Comparison of ENCODE assay signal across 9 cellular contexts in genomic region chr9:126499911-126500599, GRCh38.
A peak's percentile ranks its signal among the peaks of the same experiment; 100 is the strongest.
DNase-seq lines count a peak whose midpoint lies in the region; ATAC-seq and TF ChIP-seq lines count a peak whose summit lies in the region.
"Had no signal": no experiment of that assay in that cellular context is flagged by ENCODE, and none has a peak within 500 bp of the region (broad histone marks: within the 10 kb centered on the region; RNA-seq: fewer than 3 reads in every experiment).

No MANE protein-coding gene starts in this region.

- DNase-seq in ascending aorta (ENCODE audit: low spot score in 2 of 2) (no peak), NCI-H1930 (lab: John Stamatoyannopoulos, UW) (no peak), NCI-H774 (lab: John Stamatoyannopoulos, UW) (no peak), ecto neural progenitor cell (ENCODE audit: low spot score) (no peak)
- no peak for DNase-seq in stimulated activated effector memory CD8-positive, alpha-beta T cell treated with anti-CD3 and anti-CD28 coated beads, Interleukin-12 subunit alpha, Interleukin-12 subunit beta, amount 100 ng/mL, for 72 hours (ENCODE audit: low spot score in 2 of 2)

- H3K27me3 ChIP-seq in ascending aorta, result no peaks in the 10 kb centered on the region

- H3K36me3 ChIP-seq in HEK293 (ENCODE audit: control insufficient read depth in 2 of 2, insufficient read depth in 1 of 2, low read length in 2 of 2), result peaks cover 0 to 4% of the 10 kb centered on the region in 2 experiments; a peak in 1 of 3 replicates
- peaks cover 8 to 20% of the 10 kb centered on the region in 2 donors for H3K36me3 ChIP-seq in ascending aorta

- H3K27ac ChIP-seq in HEK293 (ENCODE audit: extremely low read depth, low read depth, low read length), result no peak overlapping the region; the same call in 1 of the 2 replicates
- no peak overlapping the region for H3K27ac ChIP-seq in ascending aorta

- H3K4me1 ChIP-seq in HEK293 (ENCODE audit: control insufficient read depth, insufficient read depth, low read length), result no peaks in the 10 kb centered on the region; the same call in 1 of the 2 replicates
- H3K4me1 ChIP-seq in ascending aorta, result peaks cover 4 to 12% of the 10 kb centered on the region in 2 donors

- H3K9me3 Mint-ChIP-seq in stimulated activated effector memory CD8-positive, alpha-beta T cell treated with anti-CD3 and anti-CD28 coated beads, Interleukin-12 subunit alpha, Interleukin-12 subunit beta, amount 100 ng/mL, for 72 hours, result no peaks in the 10 kb centered on the region

- ATAC-seq in stimulated activated effector memory CD8-positive, alpha-beta T cell treated with anti-CD3 and anti-CD28 coated beads, Interleukin-12 subunit alpha, Interleukin-12 subunit beta, amount 100 ng/mL, for 72 hours, result no peak
- ATAC-seq in GM18520 (IDR thresholded peaks at IDR 0.05; ENCODE audit: unreplicated experiment), result no peak

- peaks cover 36% of the 10 kb centered on the region for H3K4me1 Mint-ChIP-seq in stimulated activated effector memory CD8-positive, alpha-beta T cell treated with anti-CD3 and anti-CD28 coated beads, Interleukin-12 subunit alpha, Interleukin-12 subunit beta, amount 100 ng/mL, for 72 hours

- H3K9me3 ChIP-seq in HEK293 (ENCODE audit: control insufficient read depth, insufficient read depth, low read depth, low read length) (no peaks in the 10 kb centered on the region), ascending aorta (no peaks in the 10 kb centered on the region)

- no peak for TF ChIP-seq CTCF in HEK293 (tag by site-specific recombination; IDR thresholded peaks at IDR 0.05)
- TF ChIP-seq CTCF in ascending aorta (IDR thresholded peaks at IDR 0.05), result no peak

- POLR2A ChIA-PET in HEK293 (lab: Yijun Ruan, JAX), result interaction anchor here (0.5 to 1.1 kb wide), 3 partner anchors 12 to 1417 kb away, joined by 3 to 4 read pairs (median 4); partner anchors contain the start of gene ST6GALNAC4

- H3K36me3 Mint-ChIP-seq in stimulated activated effector memory CD8-positive, alpha-beta T cell treated with anti-CD3 and anti-CD28 coated beads, Interleukin-12 subunit alpha, Interleukin-12 subunit beta, amount 100 ng/mL, for 72 hours, result no peaks in the 10 kb centered on the region

- peak overlapping the region; percentile 42 for H3K4me3 Mint-ChIP-seq in stimulated activated effector memory CD8-positive, alpha-beta T cell treated with anti-CD3 and anti-CD28 coated beads, Interleukin-12 subunit alpha, Interleukin-12 subunit beta, amount 100 ng/mL, for 72 hours

- intact Hi-C loops in ascending aorta (cut with DNase I), result loop anchor here (5.0 to 10.0 kb wide), 3 partner anchors 175 to 1095 kb away; partner anchors contain the start of gene MVB12B

- no peak overlapping the region for H3K27ac Mint-ChIP-seq in stimulated activated effector memory CD8-positive, alpha-beta T cell treated with anti-CD3 and anti-CD28 coated beads, Interleukin-12 subunit alpha, Interleukin-12 subunit beta, amount 100 ng/mL, for 72 hours
- H3K27ac Mint-ChIP-seq: progenitor cell of endocrine pancreas had no signal

- no peak overlapping the region for H3K4me3 ChIP-seq in HEK293 (ENCODE audit: low read depth, low read length)
- peak overlapping the region; percentile 47 to 69 for H3K4me3 ChIP-seq in ascending aorta
- peak overlapping the region; percentile 37 for H3K4me3 ChIP-seq in iPS-11a (ENCODE audit: low read depth, low read length)

- CTCF ChIA-PET in HEK293 (lab: Yijun Ruan, JAX), result interaction anchor here (0.6 to 7.7 kb wide), 42 partner anchors 8 to 529 kb away, joined by 3 to 184 read pairs (median 4); no protein-coding TSS in a partner anchor

TF ChIP-seq in HEK293, 187 proteins besides CTCF, POLR2A, EP300 and RAD21 (continues in another document):
- TF ChIP-seq BCL6B (tag by site-specific recombination; IDR thresholded peaks at IDR 0.05) (no peak), ZNF785 (tag by site-specific recombination; IDR thresholded peaks at IDR 0.05) (no peak), ZNF169 (tag by site-specific recombination; IDR thresholded peaks at IDR 0.05) (no peak), ZBTB49 (tag by site-specific recombination; IDR thresholded peaks at IDR 0.05; ENCODE audit: low read depth) (no peak), ZBTB7A (tag by site-specific recombination; IDR thresholded peaks at IDR 0.05; ENCODE audit: low read depth) (no peak), ZNF449 (tag by site-specific recombination; IDR thresholded peaks at IDR 0.05) (no peak), ZBTB6 (tag by site-specific recombination; IDR thresholded peaks at IDR 0.05) (no peak), MZF1 (tag by site-specific recombination; IDR thresholded peaks at IDR 0.05; ENCODE audit: borderline replicate concordance) (no peak), ZNF626 (tag by site-specific recombination; IDR thresholded peaks at IDR 0.05) (no peak), ZNF561 (tag by site-specific recombination; IDR thresholded peaks at IDR 0.05; ENCODE audit: borderline replicate concordance) (no peak), ZNF16 (tag by site-specific recombination; IDR thresholded peaks at IDR 0.05; ENCODE audit: low read depth) (no peak), ZNF513 (tag by site-specific recombination; IDR thresholded peaks at IDR 0.05) (no peak), HOXD13 (CRISPR knock-in tag; IDR thresholded peaks at IDR 0.05; ENCODE audit: borderline replicate concordance) (no peak), ZNF548 (tag by site-specific recombination; IDR thresholded peaks at IDR 0.05) (0 out of 2 replicates have a peak, but pooled peaks have one; percentile 42), GLIS2 (tag by site-specific recombination; IDR thresholded peaks at IDR 0.05) (peak; percentile 1; the same call in 1 of the 2 replicates), ZNF544 (tag by site-specific recombination; IDR thresholded peaks at IDR 0.05) (no peak)
